In genomic region chr15:40925863-40926658, GRCh38 we compare ENCODE assay signal across 1 cellular context.
TF ChIP-seq lines count a peak whose summit lies in the region.

No MANE protein-coding gene starts in this region.

TF ChIP-seq in K562, 482 proteins besides CTCF, POLR2A, EP300 and RAD21:
- TF ChIP-seq L3MBTL2 (IDR thresholded peaks at IDR 0.05) (0 out of 2 replicates have a peak, but pooled peaks have one; percentile 26), USF1 (CRISPR knock-in tag; IDR thresholded peaks at IDR 0.05) (peak; percentile 32; the same call in 1 of the 2 replicates), CBFA2T2 (conservative IDR thresholded peaks at IDR 0.05) (no peak), ZBTB33 (CRISPR knock-in tag; IDR thresholded peaks at IDR 0.05) (0 out of 2 replicates have a peak, but pooled peaks have one; percentile 5), USF2 (CRISPR knock-in tag; IDR thresholded peaks at IDR 0.05) (0 out of 2 replicates have a peak, but pooled peaks have one; percentile 3), C11orf30 (IDR thresholded peaks at IDR 0.05; ENCODE audit: low read depth) (no peak), RBM14 (IDR thresholded peaks at IDR 0.05; ENCODE audit: borderline replicate concordance, insufficient read depth, low read depth, low read length) (0 out of 2 replicates have a peak, but pooled peaks have one; percentile 45), SIN3A (IDR thresholded peaks at IDR 0.05; ENCODE audit: borderline replicate concordance in 2 of 2, control insufficient read depth in 1 of 2, low read depth in 2 of 2, low read length in 2 of 2) (no peak), HNRNPL (IDR thresholded peaks at IDR 0.05; ENCODE audit: low read depth, low read length) (peak; percentile 45; the same call in 1 of the 2 replicates), MGA (IDR thresholded peaks at IDR 0.05) (peak; percentile 47; the same call in 1 of the 2 replicates), MAX (CRISPR knock-in tag; IDR thresholded peaks at IDR 0.05) (peak; percentile 84), XRCC5 (IDR thresholded peaks at IDR 0.05; ENCODE audit: low read depth, low read length) (peak; percentile 58; the same call in 1 of the 2 replicates), E2F6 (IDR thresholded peaks at IDR 0.05; ENCODE audit: borderline replicate concordance in 1 of 2, extremely low read depth in 1 of 2, insufficient read depth in 1 of 2, insufficient read length in 1 of 2, low read depth in 1 of 2, low read length in 1 of 2, poor library complexity in 1 of 2, severe bottlenecking in 1 of 2) (peak in 1 of 2 experiments; percentile 74), NRF1 (conservative IDR thresholded peaks at IDR 0.05 in 1 of 2, IDR thresholded peaks at IDR 0.05 in 1 of 2) (peak in 1 of 2 experiments; percentile 32; a peak in 2 of 4 replicates)
